Comparison of ENCODE assay signal across 8 cellular contexts in genomic region chr5:694042-694431, GRCh38. TPM values are rescaled to one million over a fixed set of nuclear protein-coding genes. Genes with fewer than 3 reads are reported as not detected.
DNase-seq lines count a peak whose midpoint lies in the region; ATAC-seq and TF ChIP-seq lines count a peak whose summit lies in the region.
"Not testable (repeated sequence)": the region's sequence is repeated elsewhere in the genome, so short reads cannot be mapped to it uniquely, and the experiment has no call there.
"Had no signal": no experiment of that assay in that cellular context is flagged by ENCODE, and none has a peak within 500 bp of the region (broad histone marks: within the 10 kb centered on the region; RNA-seq: fewer than 3 reads in every experiment).

No MANE protein-coding gene starts in this region.

- H3K27me3 Mint-ChIP-seq in H9 (ENCODE audit: low read depth): peaks cover 28% of the 10 kb centered on the region
- not testable (repeated sequence) for H3K27me3 Mint-ChIP-seq in stimulated activated memory B cell treated with anti-CD40 and anti-IgM and Interleukin-4, amounts not matched to agents 10 μg/mL and 1 μg/mL and 100 μg/mL, for 72 hours

- not testable (repeated sequence) for H3K4ac ChIP-seq in H9 (ENCODE audit: low read depth, low read length)

- H3T11ph ChIP-seq in H9 (ENCODE audit: low read length): not testable (repeated sequence)

- H2BK20ac ChIP-seq in H9 (ENCODE audit: low read depth, low read length, poor library complexity, severe bottlenecking): not testable (repeated sequence)

- H3K14ac ChIP-seq in H9 (ENCODE audit: insufficient read depth, low read length): not testable (repeated sequence)

- TF ChIP-seq CTCF in H9 (conservative IDR thresholded peaks at IDR 0.05); MM.1S (IDR thresholded peaks at IDR 0.05; ENCODE audit: low read length); coronary artery (IDR thresholded peaks at IDR 0.05); left ventricle myocardium inferior (IDR thresholded peaks at IDR 0.05; ENCODE audit: borderline replicate concordance); mucosa of descending colon (IDR thresholded peaks at IDR 0.05): not testable (repeated sequence)

- not testable (repeated sequence) for H3K4me3 Mint-ChIP-seq in H9; stimulated activated memory B cell treated with anti-CD40 and anti-IgM and Interleukin-4, amounts not matched to agents 10 μg/mL and 1 μg/mL and 100 μg/mL, for 72 hours

- H3K27ac Mint-ChIP-seq in H9; stimulated activated memory B cell treated with anti-CD40 and anti-IgM and Interleukin-4, amounts not matched to agents 10 μg/mL and 1 μg/mL and 100 μg/mL, for 72 hours: not testable (repeated sequence)

- H4K91ac ChIP-seq in H9 (ENCODE audit: insufficient read length, low read depth, low read length): not testable (repeated sequence)

- not testable (repeated sequence) for H3F3A ChIP-seq in MM.1S (ENCODE audit: insufficient read depth, low read length)

- intact Hi-C loops in left ventricle myocardium inferior (cut with micrococcal nuclease); mucosa of descending colon (cut with DNase I, micrococcal nuclease): not testable (repeated sequence)

- peak overlapping the region; percentile 25; the same call in 1 of the 2 replicates for H3K4me3 ChIP-seq in MM.1S (ENCODE audit: low read length)
- peak overlapping the region; percentile 94 for H3K4me3 ChIP-seq in coronary artery
- H3K4me3 ChIP-seq in left ventricle myocardium inferior: peak overlapping the region; percentile 75
- H3K4me3 ChIP-seq in mucosa of descending colon: not testable (repeated sequence)

- peak; percentile 26 for ATAC-seq in mucosa of descending colon
- ATAC-seq in stimulated activated memory B cell treated with anti-CD40 and anti-IgM and Interleukin-4, amounts not matched to agents 10 μg/mL and 1 μg/mL and 100 μg/mL, for 72 hours: peak; percentile 29

- not testable (repeated sequence) for H3K9me2 ChIP-seq in MM.1S (replicated peaks; ENCODE audit: insufficient read depth, low read length)

- H2AFZ ChIP-seq in H9 (ENCODE audit: low read length); MM.1S (ENCODE audit: low read length): not testable (repeated sequence)

- not testable (repeated sequence) for H3K36me3 Mint-ChIP-seq in H9 (ENCODE audit: insufficient read depth in 1 of 3, low read depth in 3 of 3); stimulated activated memory B cell treated with anti-CD40 and anti-IgM and Interleukin-4, amounts not matched to agents 10 μg/mL and 1 μg/mL and 100 μg/mL, for 72 hours

- H3K18ac ChIP-seq in H9 (ENCODE audit: insufficient read length, low read depth, low read length): not testable (repeated sequence)

- not testable (repeated sequence) for H3K27ac ChIP-seq in H9 (ENCODE audit: insufficient read length, low read depth, low read length); MM.1S (ENCODE audit: low read length)
- H3K27ac ChIP-seq in coronary artery: peak overlapping the region in 1 of 2 donors; percentile 88
- peak overlapping the region; percentile 87 for H3K27ac ChIP-seq in left ventricle myocardium inferior (replicated peaks)

- not testable (repeated sequence) for H3K27me3 ChIP-seq in H9 (ENCODE audit: insufficient read depth, low read length); MM.1S (replicated peaks; ENCODE audit: insufficient read depth, low read length); left ventricle myocardium inferior (ENCODE audit: low read depth)

- H4K8ac ChIP-seq in H9 (replicated peaks; ENCODE audit: insufficient read length, low read depth, low read length): not testable (repeated sequence)

- H4K5ac ChIP-seq in H9 (ENCODE audit: insufficient read length, low read depth, low read length): not testable (repeated sequence)

- H2BK5ac ChIP-seq in H9 (ENCODE audit: insufficient read length, low read length): not testable (repeated sequence)

- not testable (repeated sequence) for H3K23me2 ChIP-seq in H9 (ENCODE audit: insufficient read length, low read depth, low read length, poor library complexity, severe bottlenecking)

- H2AK5ac ChIP-seq in H9 (ENCODE audit: insufficient read length, low read length): not testable (repeated sequence)

- H3K4me2 ChIP-seq in H9 (ENCODE audit: insufficient read depth, insufficient read length, low read length): not testable (repeated sequence)
- peak overlapping the region; percentile 57 for H3K4me2 ChIP-seq in MM.1S (ENCODE audit: low read depth, low read length)

- not testable (repeated sequence) for H3K36me3 ChIP-seq in MM.1S (replicated peaks; ENCODE audit: insufficient read depth, low read length); left ventricle myocardium inferior; mucosa of descending colon (ENCODE audit: low read depth)

- H3K79me1 ChIP-seq in H9 (ENCODE audit: insufficient read depth, low read depth, low read length, poor library complexity, severe bottlenecking): not testable (repeated sequence)

- H3K9ac ChIP-seq in H9 (ENCODE audit: extremely low read depth, insufficient read length, low read length); MM.1S (ENCODE audit: low read length): not testable (repeated sequence)

- not testable (repeated sequence) for H4K20me1 ChIP-seq in H9 (ENCODE audit: control insufficient read depth, insufficient read depth, insufficient read length); MM.1S (ENCODE audit: insufficient read depth, low read length)

- not testable (repeated sequence) for H2BK120ac ChIP-seq in H9 (ENCODE audit: low read depth, low read length, poor library complexity, severe bottlenecking)

- not testable (repeated sequence) for H3K4me1 ChIP-seq in H9 (ENCODE audit: insufficient read depth, low read length); MM.1S (ENCODE audit: low read length); left ventricle myocardium inferior; mucosa of descending colon (ENCODE audit: low read depth)

- not testable (repeated sequence) for H3K9me3 ChIP-seq in H9 (ENCODE audit: control insufficient read depth, low read depth, low read length); MM.1S (replicated peaks; ENCODE audit: insufficient read depth, low read length); left ventricle myocardium inferior (replicated peaks); mucosa of descending colon

- not testable (repeated sequence) for H2BK12ac ChIP-seq in H9 (ENCODE audit: insufficient read length, low read depth, low read length)

- not testable (repeated sequence) for H3K79me2 ChIP-seq in H9 (ENCODE audit: insufficient read depth, low read length); MM.1S (ENCODE audit: low read length)

- not testable (repeated sequence) for H3K23ac ChIP-seq in H9 (ENCODE audit: insufficient read length, low read depth, low read length)

- peak; percentile 25 for DNase-seq in H9
- not testable (repeated sequence) for DNase-seq in MM.1S, left ventricle myocardium inferior
- DNase-seq in activated CD8-positive, alpha-beta memory T cell treated with anti-CD3 and anti-CD28 coated beads for 24 hours: peak; percentile 73
- peak; percentile 71 for DNase-seq in coronary artery (ENCODE audit: low spot score)
- DNase-seq in mucosa of descending colon: peak in 2 of 3 donors; percentile 50 to 51

- not testable (repeated sequence) for H3K9me3 Mint-ChIP-seq in H9; stimulated activated memory B cell treated with anti-CD40 and anti-IgM and Interleukin-4, amounts not matched to agents 10 μg/mL and 1 μg/mL and 100 μg/mL, for 72 hours

- not testable (repeated sequence) for H3K56ac ChIP-seq in H9 (ENCODE audit: insufficient read length, low read depth, low read length)

- no CpG with 5 or more reads among the region's 22 CpGs for WGBS in H9 (ENCODE audit: extremely low coverage, insufficient read length, low lambda C conversion rate)

- not testable (repeated sequence) for H3K4me1 Mint-ChIP-seq in H9; stimulated activated memory B cell treated with anti-CD40 and anti-IgM and Interleukin-4, amounts not matched to agents 10 μg/mL and 1 μg/mL and 100 μg/mL, for 72 hours

- H2BK15ac ChIP-seq in H9 (ENCODE audit: low read depth, low read length): not testable (repeated sequence)

RNA-seq across cellular contexts. Expression of gene TPPP, which starts 0.9 kb away (rescaled TPM):
- 0.44 and 0.48 TPM in 2 replicates for total RNA-seq in H9 (2021)
- total RNA-seq in left ventricle myocardium inferior: 21.6 TPM
- 10 to 100 TPM in 1 of 3 donors, 1 to 10 TPM in 2; 2.2 to 18.1 (median 2.2) TPM for total RNA-seq in mucosa of descending colon
- total RNA-seq: GM23248 had no signal
